In the genomic region with DNA sequence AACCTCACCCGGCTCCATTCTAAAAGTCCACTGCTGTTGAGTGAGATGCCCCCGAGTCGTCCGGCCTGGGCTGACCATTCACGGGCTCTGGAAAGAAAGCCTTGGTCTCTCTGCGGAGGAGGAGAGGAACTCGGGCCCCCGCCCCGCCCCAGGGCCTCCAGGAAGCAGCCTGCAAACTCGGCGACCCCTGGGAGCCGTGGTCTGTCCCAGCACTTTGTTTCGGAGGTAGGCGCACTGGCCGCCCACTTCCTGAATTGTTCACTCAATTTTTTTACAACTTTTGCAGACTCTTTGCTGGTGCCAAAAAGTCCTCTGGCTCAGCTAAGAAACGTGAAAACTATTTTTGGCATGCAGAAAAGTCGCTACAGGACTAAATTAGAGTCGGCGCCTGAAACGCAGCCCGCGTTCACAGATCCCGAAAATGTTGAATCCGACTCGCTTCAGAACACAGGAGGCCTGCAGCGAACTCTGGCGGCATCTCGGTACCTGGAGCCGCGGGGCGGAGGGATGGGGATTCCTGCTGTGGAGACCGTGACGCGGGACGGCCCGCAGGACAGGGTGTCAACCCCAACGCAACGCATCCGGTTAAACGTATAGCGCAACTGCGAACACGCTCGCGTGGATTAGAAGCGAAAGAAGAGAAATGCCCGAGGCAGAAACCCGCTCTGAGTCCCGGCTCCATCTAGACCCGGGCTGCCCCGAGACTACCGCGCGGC, we compare ENCODE assay signal across 8 cellular contexts. TPM values are rescaled to one million over a fixed set of nuclear protein-coding genes. Genes with fewer than 3 reads are reported as not detected.
A peak's percentile ranks its signal among the peaks of the same experiment; 100 is the strongest.
DNase-seq lines count a peak whose midpoint lies in the region; ATAC-seq, FAIRE-seq and TF ChIP-seq lines count a peak whose summit lies in the region.

No MANE protein-coding gene starts in this region.

- FAIRE-seq in pancreas (lab: Jason Lieb, UNC) = no peak

- CTCF ChIA-PET in AG04449 (lab: Yijun Ruan, JAX) = interaction anchor here (0.8 to 4.5 kb wide), 16 partner anchors 9 to 192 kb away, joined by 3 to 24 read pairs (median 4); no protein-coding TSS in a partner anchor

- no peak for DNase-seq in AG04449 (ENCODE audit: low read depth, low spot score)
- DNase-seq in amniotic epithelial cell (ENCODE audit: low read depth) = peak; percentile 86
- DNase-seq in left ventricle myocardium superior = peak; percentile 84
- DNase-seq in pancreas = peak in 2 of 6 donors; percentile 36 to 38
- no peak for DNase-seq in activated CD4-positive, CD25-positive, alpha-beta regulatory T cell (lab: John Stamatoyannopoulos, UW)
- no peak for DNase-seq in HUDEP-2 (lab: John Stamatoyannopoulos, UW; ENCODE audit: unreplicated experiment in 76 of 76)
- no peak for DNase-seq in NCI-H146 (lab: John Stamatoyannopoulos, UW)

- TF ChIP-seq CTCF in AG04449 (IDR thresholded peaks at IDR 0.05; ENCODE audit: insufficient read depth, low read length, missing control alignments) (peak; percentile 71), pancreas (IDR thresholded peaks at IDR 0.05) (no peak)

- H3K9ac ChIP-seq in HUES64 (ENCODE audit: low read depth, low read length) = peak overlapping the region; percentile 70

- ATAC-seq in left ventricle myocardium superior (peak; percentile 68), pancreas (peak; percentile 30 to 83 (median 72))

- H3K27ac ChIP-seq in HUES64 (ENCODE audit: low read depth, low read length) = peak overlapping the region; percentile 64
- H3K27ac ChIP-seq in pancreas = peak overlapping the region in 2 of 4 donors; percentile 59 to 63

- H3K36me3 ChIP-seq in HUES64 (ENCODE audit: insufficient read depth, low read length) (0 out of 2 replicates have a peak, but pooled peaks cover 2% of the 10 kb centered on the region), pancreas (no peaks in the 10 kb centered on the region)

- H3K9me3 ChIP-seq in HUES64 (ENCODE audit: insufficient read depth, low read depth, low read length) = no peaks in the 10 kb centered on the region
- no peaks in the 10 kb centered on the region for H3K9me3 ChIP-seq in pancreas

- WGBS in HUES64 = 2% methylated on average over 54 of the region's 54 CpGs
- WGBS in pancreas, 2 donors = 4 to 6% methylated on average over 54 of the region's 54 CpGs

- H3K4me1 ChIP-seq in HUES64 (ENCODE audit: insufficient read depth, low read length) (peaks cover 17% of the 10 kb centered on the region), pancreas (no peaks in the 10 kb centered on the region)

- POLR2A ChIA-PET in AG04449 (lab: Yijun Ruan, JAX) = interaction anchor here (0.7 to 5.6 kb wide), 5 partner anchors 13 to 118 kb away, joined by 3 to 64 read pairs (median 3); no protein-coding TSS in a partner anchor

- intact Hi-C loops in left ventricle myocardium superior (cut with micrococcal nuclease) = loop anchor here (10.0 kb wide), 1 partner anchor 148 kb away; no protein-coding TSS in a partner anchor
- intact Hi-C loops in pancreas (cut with DNase I) = loop anchor here in 1 of 3 donors (10.0 kb wide), 1 partner anchor 148 kb away; no protein-coding TSS in a partner anchor

- H3K27me3 ChIP-seq in HUES64 (ENCODE audit: insufficient read depth, low read length) = peaks cover 15% of the 10 kb centered on the region
- H3K27me3 ChIP-seq in pancreas = peaks cover 0 to 6% (median 0%) of the 10 kb centered on the region in 4 donors

- H3K4me3 ChIP-seq in AG04449 (ENCODE audit: low read depth, low read length) (peak overlapping the region; percentile 75), HUES64 (ENCODE audit: low read length) (peak overlapping the region; percentile 94), pancreas (peak overlapping the region; percentile 18 to 50 (median 20))

RNA-seq across cellular contexts. Expression of gene PXDN, which starts 1.5 kb away (rescaled TPM):
- 80.4 TPM for polyA plus RNA-seq in HUES64 (2013, experiment 1 of 2)
- polyA plus RNA-seq in HUES64 (2013, experiment 2 of 2) = 87.2 TPM
- total RNA-seq in left ventricle myocardium superior (18.5 TPM), pancreas (10 to 100 TPM in 1 of 6 donors, 1 to 10 TPM in 5; 2.0 to 21.1 (median 4.6) TPM)
- polyA plus RNA-seq in pancreas = 1 to 10 TPM; 2.6 to 4.7 TPM

Comparison
In these comparisons a context has a peak if more than half of its experiments do, and no peak if none do; other contexts are left out.
1. DNase-seq: peak in amniotic epithelial cell (single experiment) and left ventricle myocardium superior (single experiment); none in AG04449 (single experiment), activated CD4-positive, CD25-positive, alpha-beta regulatory T cell (0 of 4), HUDEP-2 (0 of 76) and NCI-H146 (single experiment).
2. H3K4me3 ChIP-seq: peak in every context shown above with its lines; median percentile 94 in HUES64; 75 in AG04449; 20 in pancreas.